Comparison of ENCODE assay signal across 1 cellular context in genomic region chr7:32869716-32870115, GRCh38.
TF ChIP-seq lines count a peak whose summit lies in the region.

No MANE protein-coding gene starts in this region.

TF ChIP-seq in IMR-90, 13 proteins besides CTCF, POLR2A, EP300 and RAD21 (continued from another document):
- TF ChIP-seq ELK1 (IDR thresholded peaks at IDR 0.05; ENCODE audit: borderline replicate concordance, low read depth, low read length) = no peak
- TF ChIP-seq CHD1 (IDR thresholded peaks at IDR 0.05; ENCODE audit: low read depth, low read length) = no peak
- no peak for TF ChIP-seq BHLHE40 (IDR thresholded peaks at IDR 0.05; ENCODE audit: low read depth, low read length)
- no peak for TF ChIP-seq USF2 (IDR thresholded peaks at IDR 0.05; ENCODE audit: low read depth, low read length)
- TF ChIP-seq SMC3 (IDR thresholded peaks at IDR 0.05; ENCODE audit: low read depth, low read length) = no peak
- TF ChIP-seq CEBPB (IDR thresholded peaks at IDR 0.05; ENCODE audit: low read depth, low read length) = no peak
- no peak for TF ChIP-seq FOS (IDR thresholded peaks at IDR 0.05; ENCODE audit: low read depth, low read length)
- TF ChIP-seq RCOR1 (IDR thresholded peaks at IDR 0.05; ENCODE audit: insufficient replicate concordance, low read length) = no peak
- TF ChIP-seq MAZ (IDR thresholded peaks at IDR 0.05; ENCODE audit: borderline replicate concordance, low read depth, low read length) = no peak
- no peak for TF ChIP-seq MXI1 (IDR thresholded peaks at IDR 0.05; ENCODE audit: borderline replicate concordance, low read depth, low read length)
